Comparison of ENCODE assay signal across 24 cellular contexts in genomic region chr1:4021895-4022268, GRCh38.
"Had no signal": no experiment of that assay in that cellular context is flagged by ENCODE, and none has a peak within 500 bp of the region (broad histone marks: within the 10 kb centered on the region; RNA-seq: fewer than 3 reads in every experiment).

No MANE protein-coding gene starts in this region.

- FAIRE-seq: endothelial cell of umbilical vein, islet of Langerhans, kidney had no signal

- ATAC-seq: effector memory CD8-positive, alpha-beta T cell; gastrocnemius medialis; left colon; left lobe of liver; lower lobe of right lung; mucosa of descending colon had no signal

- H3K36me3 ChIP-seq: colonic mucosa, esophagus squamous epithelium, gastrocnemius medialis, heart right ventricle, left ventricle myocardium inferior, lower lobe of right lung had no signal

- H3K4me3 Mint-ChIP-seq: dendritic cell treated with granulocyte-macrophage colony-stimulating factor and Interleukin-4, amounts not matched to agents 40 ng/mL and 50 ng/mL, for 4 days; effector memory CD8-positive, alpha-beta T cell; mesothelial cell of epicardium; naive B cell had no signal

- H3K27me3 ChIP-seq: colonic mucosa had no signal

- H3K9me3 Mint-ChIP-seq: dendritic cell treated with granulocyte-macrophage colony-stimulating factor and Interleukin-4, amounts not matched to agents 40 ng/mL and 50 ng/mL, for 4 days; effector memory CD8-positive, alpha-beta T cell; mesothelial cell of epicardium had no signal

- H3K4me1 Mint-ChIP-seq: mesothelial cell of epicardium had no signal

- H3K9me3 ChIP-seq: colonic mucosa, esophagus squamous epithelium, gastrocnemius medialis, heart right ventricle, left ventricle myocardium inferior, lower lobe of right lung, mucosa of descending colon had no signal

- H3K27ac ChIP-seq: colonic mucosa, esophagus squamous epithelium, gastrocnemius medialis, heart right ventricle, left ventricle myocardium inferior, lower lobe of right lung had no signal

- H3K36me3 Mint-ChIP-seq: mesothelial cell of epicardium, naive B cell had no signal

- DNase-seq: colonic mucosa; cortex of kidney; effector CD8-positive, alpha-beta T cell; effector memory CD8-positive, alpha-beta T cell; esophagus squamous epithelium; foreskin fibroblast; foreskin melanocyte; gastrocnemius medialis; glutamatergic neuron; heart right ventricle; hippocampal formation; kidney; kidney glomerular epithelial cell; left colon; left ventricle myocardium inferior; lower lobe of right lung; mesenchymal stem cell; mucosa of descending colon; naive B cell had no signal

- H3K4me1 ChIP-seq: colonic mucosa, gastrocnemius medialis, heart right ventricle, left ventricle myocardium inferior, lower lobe of right lung had no signal

- H3K27ac Mint-ChIP-seq: dendritic cell treated with granulocyte-macrophage colony-stimulating factor and Interleukin-4, amounts not matched to agents 40 ng/mL and 50 ng/mL, for 4 days; effector memory CD8-positive, alpha-beta T cell; mesothelial cell of epicardium had no signal

- H3K4me3 ChIP-seq: colonic mucosa, esophagus squamous epithelium, gastrocnemius medialis, heart right ventricle, left ventricle myocardium inferior, lower lobe of right lung, mucosa of descending colon had no signal
